Comparison of ENCODE assay signal across 7 cellular contexts in the genomic region with DNA sequence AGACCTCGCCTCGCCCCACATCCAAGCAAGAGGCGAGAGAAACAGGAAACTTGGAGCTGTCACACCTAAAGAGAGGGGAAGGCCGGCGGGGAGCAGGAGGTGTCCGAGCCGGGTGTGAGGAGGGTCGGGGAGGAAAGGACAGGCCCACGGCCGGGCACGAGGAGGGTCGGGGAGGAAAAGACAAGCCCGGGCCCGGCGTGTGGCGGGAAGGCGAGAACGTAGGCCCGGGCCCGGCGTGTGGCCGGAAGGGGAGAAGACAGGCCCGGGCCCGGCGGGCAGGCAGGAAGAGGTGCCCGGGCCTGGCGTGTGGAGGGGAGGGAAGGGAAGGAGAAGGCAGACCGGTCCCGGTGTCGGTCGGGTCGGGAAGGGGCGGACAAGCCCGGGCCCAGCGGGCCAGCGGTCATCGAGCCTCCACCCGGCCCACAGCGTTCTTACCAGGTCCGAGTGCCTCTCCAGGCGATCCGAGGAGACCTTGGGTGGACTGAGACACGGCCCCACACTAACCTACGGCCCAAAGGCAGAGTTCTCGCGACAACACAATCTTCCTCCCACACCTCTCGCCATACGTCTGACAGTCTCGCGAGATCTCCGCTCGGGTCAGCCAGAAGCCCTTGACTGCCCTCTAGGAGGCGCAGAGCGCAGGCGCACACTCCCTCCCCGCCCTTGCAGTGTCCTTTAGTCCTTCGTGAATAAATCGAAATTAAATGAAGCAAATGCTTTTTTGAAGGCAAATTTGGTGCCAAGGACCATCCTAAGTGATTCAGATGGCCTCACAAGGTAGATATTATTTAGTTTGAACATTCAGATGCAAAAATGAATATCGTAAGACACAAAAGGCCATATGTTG.
A peak's percentile ranks its signal among the peaks of the same experiment; 100 is the strongest.
DNase-seq lines count a peak whose midpoint lies in the region; ATAC-seq and TF ChIP-seq lines count a peak whose summit lies in the region.

A gene (minus strand): TSS at position 533 of the 847 bp plus-strand sequence. CDS start 13,943 bp downstream, outside the sequence.

- in situ Hi-C loops in astrocyte of the cerebellum (cut with HindIII; ENCODE audit: low sequenced_read_pairs): no loop called here

- DNase-seq in NCI-H1930 (lab: John Stamatoyannopoulos, UW) (peak; percentile 60 to 69), T-helper 22 cell (ENCODE audit: low read depth) (peak; percentile 95), astrocyte of the cerebellum (ENCODE audit: low read depth) (peak; percentile 97), hippocampal formation (lab: John Stamatoyannopoulos, UW) (peak; percentile 94 to 95), retinal pigment epithelial cell (ENCODE audit: low read depth) (peak; percentile 92)

- TF ChIP-seq CTCF in astrocyte of the cerebellum (IDR thresholded peaks at IDR 0.05; ENCODE audit: low read depth, low read length, missing control alignments): peak; percentile 83
- peak; percentile 72 for TF ChIP-seq CTCF in retinal pigment epithelial cell (conservative IDR thresholded peaks at IDR 0.05; ENCODE audit: low read depth, low read length)

- ATAC-seq in GM18505 (IDR thresholded peaks at IDR 0.05; ENCODE audit: unreplicated experiment) (peak; percentile 97), HG02973 (IDR thresholded peaks at IDR 0.05; ENCODE audit: unreplicated experiment) (peak; percentile 95)

- peak; percentile 95 for TF ChIP-seq POLR2A in GM18505 (IDR thresholded peaks at IDR 0.05; ENCODE audit: borderline replicate concordance, extremely low read depth, insufficient read depth, insufficient read length)

- H3K4me3 ChIP-seq in astrocyte of the cerebellum (ENCODE audit: low read depth, low read length) (peak within 1 kb of the TSS; percentile 86), retinal pigment epithelial cell (ENCODE audit: low read length) (peak within 1 kb of the TSS; percentile 87)

Comparison
In these comparisons a context has a peak if more than half of its experiments do, and no peak if none do; other contexts are left out.
1. Peak in every context shown above with its lines: DNase-seq, ATAC-seq and H3K4me3 ChIP-seq.